26 cellular contexts compared by ENCODE assay signal in genomic region chr12:132359551-132359950, GRCh38. TPM values are rescaled to one million over a fixed set of nuclear protein-coding genes. Genes with fewer than 3 reads are reported as not detected.
DNase-seq lines count a peak whose midpoint lies in the region; ATAC-seq, FAIRE-seq and TF ChIP-seq lines count a peak whose summit lies in the region.
"Had no signal": no experiment of that assay in that cellular context is flagged by ENCODE, and none has a peak within 500 bp of the region (broad histone marks: within the 10 kb centered on the region; RNA-seq: fewer than 3 reads in every experiment).

No MANE protein-coding gene starts in this region.

- H3K36me3 ChIP-seq in BLaER1 (no peaks in the 10 kb centered on the region), RWPE2 (ENCODE audit: low read depth) (no peaks in the 10 kb centered on the region), kidney (ENCODE audit: control insufficient read depth in 1 of 2, insufficient read depth in 2 of 2, low read length in 2 of 2) (no peaks in the 10 kb centered on the region), vagina (no peaks in the 10 kb centered on the region), osteoblast (ENCODE audit: insufficient read depth, low read length) (no peaks in the 10 kb centered on the region)
- H3K36me3 ChIP-seq: SJSA1 had no signal

- ATAC-seq in RWPE2 (ENCODE audit: low read depth) (no peak), GM19397 (IDR thresholded peaks at IDR 0.05; ENCODE audit: unreplicated experiment) (no peak)
- ATAC-seq: GM23338 had no signal

- H4K20me1 ChIP-seq in BLaER1 (no peaks in the 10 kb centered on the region), osteoblast (ENCODE audit: insufficient read depth, low read length) (no peaks in the 10 kb centered on the region)

- H3K9me3 ChIP-seq in BLaER1 (peaks cover 11% of the 10 kb centered on the region; the same call in 1 of the 2 replicates), RWPE2 (ENCODE audit: severe bottlenecking) (no peaks in the 10 kb centered on the region), kidney (ENCODE audit: control insufficient read depth in 1 of 2, low read length in 2 of 2) (no peaks in the 10 kb centered on the region), vagina (no peaks in the 10 kb centered on the region), osteoblast (ENCODE audit: low read depth, low read length) (no peaks in the 10 kb centered on the region)
- H3K9me3 ChIP-seq: SJSA1 had no signal

- no peak overlapping the region for H3K9ac ChIP-seq in BLaER1
- no peak overlapping the region for H3K9ac ChIP-seq in kidney (ENCODE audit: low read length in 2 of 2)

- peak overlapping the region; percentile 81 for H3K4me2 ChIP-seq in BLaER1
- no peak overlapping the region for H3K4me2 ChIP-seq in osteoblast (ENCODE audit: insufficient read depth, low read length)
- H3K4me2 ChIP-seq: GM23338, PC-9 had no signal

- H3K4me1 ChIP-seq in BLaER1: peaks cover 75% of the 10 kb centered on the region
- no peaks in the 10 kb centered on the region for H3K4me1 ChIP-seq in RWPE2 (ENCODE audit: insufficient read depth, poor library complexity, severe bottlenecking)
- no peaks in the 10 kb centered on the region for H3K4me1 ChIP-seq in kidney (ENCODE audit: control insufficient read depth in 1 of 2, insufficient read depth in 1 of 2, low read depth in 1 of 2, low read length in 2 of 2)
- H3K4me1 ChIP-seq in vagina: peaks cover 5% of the 10 kb centered on the region
- peaks cover 3% of the 10 kb centered on the region for H3K4me1 ChIP-seq in osteoblast (ENCODE audit: insufficient read depth, low read length)
- H3K4me1 ChIP-seq: SJSA1 had no signal

- DNase-seq in RWPE2 (ENCODE audit: low spot score) (peak; percentile 46), kidney (peak; percentile 32), posterior vena cava (ENCODE audit: low spot score) (peak; percentile 49), NCI-H1105 (lab: John Stamatoyannopoulos, UW) (no peak), vagina (ENCODE audit: extremely low spot score in 2 of 2) (no peak), osteoblast (ENCODE audit: insufficient read length, low spot score, missing footprints) (no peak)
- DNase-seq: Calu3, DND-41, H9, HFFc6, KBM-7, MM.1S, NCI-H1417, NCI-H1694 treated with DMSO at 0.1 percent for 48 hours, NCI-H2081, NCI-H2227 treated with DMSO at 0.1 percent for 48 hours, NCI-H526 treated with DMSO at 0.1 percent for 48 hours, PC-9 had no signal

- no peak overlapping the region for H3K27ac ChIP-seq in BLaER1
- no peak overlapping the region for H3K27ac ChIP-seq in RWPE2 (ENCODE audit: poor library complexity, severe bottlenecking)
- H3K27ac ChIP-seq in kidney (ENCODE audit: low read depth in 2 of 2, low read length in 2 of 2): no peak overlapping the region
- no peak overlapping the region for H3K27ac ChIP-seq in vagina
- H3K27ac ChIP-seq in osteoblast (ENCODE audit: low read depth, low read length): no peak overlapping the region
- H3K27ac ChIP-seq: PC-9, SJSA1 had no signal

- no peak overlapping the region for H3K4me3 ChIP-seq in BLaER1
- H3K4me3 ChIP-seq in RWPE2 (ENCODE audit: severe bottlenecking): no peak overlapping the region
- H3K4me3 ChIP-seq in kidney (ENCODE audit: low read length in 2 of 2): no peak overlapping the region
- H3K4me3 ChIP-seq in vagina: no peak overlapping the region
- H3K4me3 ChIP-seq in osteoblast (ENCODE audit: insufficient read depth, low read length): no peak overlapping the region
- H3K4me3 ChIP-seq: GM23338, PC-9, SJSA1 had no signal

- TF ChIP-seq CTCF in RWPE2 (IDR thresholded peaks at IDR 0.05; ENCODE audit: poor library complexity, severe bottlenecking): no peak
- no peak for TF ChIP-seq CTCF in kidney (IDR thresholded peaks at IDR 0.05; ENCODE audit: borderline replicate concordance, extremely low read depth, insufficient read depth)
- no peak for TF ChIP-seq CTCF in vagina (IDR thresholded peaks at IDR 0.05)
- no peak for TF ChIP-seq CTCF in osteoblast (IDR thresholded peaks at IDR 0.05; ENCODE audit: extremely low read depth, low read depth, low read length)

- no peaks in the 10 kb centered on the region for H3K79me2 ChIP-seq in osteoblast (ENCODE audit: insufficient read depth, low read length)

- no peak overlapping the region for H2AFZ ChIP-seq in osteoblast (ENCODE audit: low read length)
- H2AFZ ChIP-seq: GM23338, PC-9 had no signal

- no peak for TF ChIP-seq POLR2A in vagina (IDR thresholded peaks at IDR 0.05)

- FAIRE-seq in kidney (lab: Jason Lieb, UNC): no peak
- FAIRE-seq: GM12892 had no signal

- intact Hi-C loops in kidney (cut with DNase I) (no loop called here), posterior vena cava (cut with DNase I) (no loop called here), vagina (cut with DNase I) (no loop called here)

- H3K27me3 ChIP-seq in BLaER1 (peaks cover 15% of the 10 kb centered on the region; the same call in 1 of the 2 replicates), RWPE2 (ENCODE audit: insufficient read depth, poor library complexity, severe bottlenecking) (peaks cover 14% of the 10 kb centered on the region), vagina (no peaks in the 10 kb centered on the region), osteoblast (ENCODE audit: insufficient read depth, low read length) (no peaks in the 10 kb centered on the region)

RNA-seq across cellular contexts. Expression of gene GALNT9, which starts 30.2 kb away (rescaled TPM):
- total RNA-seq in kidney: 20.7 TPM
- polyA plus RNA-seq in kidney (ENCODE audit: insufficient read depth, low read depth, low replicate concordance): 4.8 TPM
- not detected for total RNA-seq in posterior vena cava
- total RNA-seq in vagina: 1.5 TPM
- total RNA-seq in osteoblast: 0.36 and 1.2 TPM in 2 replicates
- total RNA-seq: HFFc6, NCI-H460, Right ventricle myocardium superior, RPMI7951, SJSA1 had no signal

Comparison
In these comparisons a context has a peak if more than half of its experiments do, and no peak if none do; other contexts are left out.
1. DNase-seq: peak in RWPE2 (single experiment), kidney (single experiment) and posterior vena cava (single experiment); none in NCI-H1105 (single experiment), vagina (0 of 2) and osteoblast (single experiment).